18 cellular contexts compared by ENCODE assay signal in the genomic region with DNA sequence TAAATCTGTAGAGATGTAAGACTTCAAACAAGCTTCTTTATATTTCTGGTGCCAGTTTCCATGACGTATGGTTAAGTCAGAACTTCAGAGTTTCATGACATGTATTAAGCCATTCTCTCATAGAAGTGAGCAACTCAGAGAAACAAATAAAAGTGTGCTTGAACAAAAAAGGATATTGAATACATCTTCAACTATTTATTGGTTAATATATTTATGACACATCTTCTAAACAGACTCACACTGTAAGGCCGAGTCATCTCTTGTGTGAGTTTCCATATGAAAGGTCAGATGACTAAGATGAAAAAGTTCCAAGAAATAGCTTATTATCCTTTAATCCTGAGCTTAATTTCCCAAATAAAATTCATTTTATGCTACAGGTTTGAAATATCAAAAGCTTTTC.
DNase-seq lines count a peak whose midpoint lies in the region; ATAC-seq, FAIRE-seq and TF ChIP-seq lines count a peak whose summit lies in the region.
"Had no signal": no experiment of that assay in that cellular context is flagged by ENCODE, and none has a peak within 500 bp of the region (broad histone marks: within the 10 kb centered on the region; RNA-seq: fewer than 3 reads in every experiment).

No MANE protein-coding gene starts in this region.

- 0 out of 2 replicates have a peak, but pooled peaks cover 2% of the 10 kb centered on the region for H3K9me1 ChIP-seq in IMR-90 (ENCODE audit: insufficient read depth, low read length)

- H4K91ac ChIP-seq in IMR-90 (ENCODE audit: insufficient read depth, low read depth, low read length): no peak overlapping the region

- no peak overlapping the region for H2BK120ac ChIP-seq in IMR-90 (ENCODE audit: low read depth, low read length)

- H3K4me1 ChIP-seq in IMR-90 (ENCODE audit: control insufficient read depth, insufficient read depth, low read length): peaks cover 3% of the 10 kb centered on the region; the same call in 1 of the 2 replicates

- FAIRE-seq in bronchial epithelial cell (lab: Jason Lieb, UNC): no peak
- FAIRE-seq: H1, HTR-8/SVneo had no signal

- POLR2A ChIA-PET in IMR-90 (lab: Charles Lee; ENCODE audit: unreplicated experiment) (interaction anchor here (0.5 kb wide), 1 partner anchor 61 kb away, joined by 3 read pairs; no protein-coding TSS in a partner anchor), WTC11 (lab: Charles Lee) (no interaction called here)

- H3K27me3 Mint-ChIP-seq in WTC11 (ENCODE audit: low read depth) (no peaks in the 10 kb centered on the region), CD14-positive monocyte (ENCODE audit: low read depth in 3 of 3) (no peaks in the 10 kb centered on the region)
- H3K27me3 Mint-ChIP-seq: activated CD4-positive, alpha-beta memory T cell treated with anti-CD3 and anti-CD28 coated beads for 36 hours; activated T-cell treated with anti-CD3 and anti-CD28 coated beads, Interleukin-2, amount 50 U/mL, for 24 hours; B cell had no signal

- intact Hi-C loops in IMR-90 (cut with micrococcal nuclease) (no loop called here), CD14-positive monocyte (cut with micrococcal nuclease) (no loop called here)

- no TSS peak for BruUV-seq in IMR-90 (replicated peaks; lab: Mats Ljungman, UMichigan)

- no peak overlapping the region for H4K8ac ChIP-seq in IMR-90 (ENCODE audit: low read depth in 2 of 2, low read length in 2 of 2)

- CTCF ChIA-PET in IMR-90 (lab: Yijun Ruan, JAX) (no interaction called here), WTC11 (lab: Charles Lee) (no interaction called here)

- peak overlapping the region; percentile 45; the same call in 1 of the 2 replicates for H3K4me2 ChIP-seq in IMR-90 (ENCODE audit: low read depth, low read length)

- H2BK15ac ChIP-seq in IMR-90 (ENCODE audit: low read depth, low read length): no peak overlapping the region

- no peak overlapping the region for H3K23ac ChIP-seq in IMR-90 (ENCODE audit: low read depth, low read length)

- H3K9me3 ChIP-seq in IMR-90 (ENCODE audit: control insufficient read depth, insufficient read depth, low read length): no peaks in the 10 kb centered on the region

- H3K4me3 Mint-ChIP-seq in WTC11 (no peak overlapping the region), CD14-positive monocyte (no peak overlapping the region)
- H3K4me3 Mint-ChIP-seq: activated CD4-positive, alpha-beta memory T cell treated with anti-CD3 and anti-CD28 coated beads for 36 hours; activated T-cell treated with anti-CD3 and anti-CD28 coated beads, Interleukin-2, amount 50 U/mL, for 24 hours; B cell had no signal

- no peak overlapping the region for H4K5ac ChIP-seq in IMR-90 (ENCODE audit: low read depth, low read length)

- H3K4me3 ChIP-seq in IMR-90 (ENCODE audit: insufficient read depth, low read depth, low read length) (no peak overlapping the region), bronchial epithelial cell (ENCODE audit: low read depth, low read length) (no peak overlapping the region)

- no peaks in the 10 kb centered on the region for H3K79me1 ChIP-seq in IMR-90 (ENCODE audit: low read depth in 1 of 2, low read length in 2 of 2)

- no peaks in the 10 kb centered on the region for H3K36me3 ChIP-seq in IMR-90 (ENCODE audit: control insufficient read depth, insufficient read depth, low read length)
- no peaks in the 10 kb centered on the region for H3K36me3 ChIP-seq in bronchial epithelial cell (ENCODE audit: control insufficient read depth, insufficient read depth, low read length)

- H3K56ac ChIP-seq in IMR-90 (ENCODE audit: extremely low read depth, insufficient read depth, low read length): no peak overlapping the region

- no peak overlapping the region for H3K4ac ChIP-seq in IMR-90 (ENCODE audit: low read depth, low read length)

- H2BK5ac ChIP-seq in IMR-90 (ENCODE audit: low read depth, low read length, poor library complexity, severe bottlenecking): no peak overlapping the region

- no peak for TF ChIP-seq POLR2A in IMR-90 (IDR thresholded peaks at IDR 0.05; ENCODE audit: low read depth, low read length)

- no peak overlapping the region for H3K27ac ChIP-seq in IMR-90 (ENCODE audit: insufficient read depth, low read length)

- H3K9ac ChIP-seq in IMR-90 (ENCODE audit: low read depth, low read length): no peak overlapping the region

- DNase-seq in AG20443 (ENCODE audit: low spot score): peak; percentile 27
- DNase-seq in IMR-90: peak; percentile 84
- peak; percentile 84 for DNase-seq in bronchial epithelial cell (ENCODE audit: low read depth)
- peak; percentile 2 for DNase-seq in hepatic stellate cell (ENCODE audit: low spot score)
- no peak for DNase-seq in effector CD8-positive, alpha-beta T cell (lab: John Stamatoyannopoulos, UW)
- no peak for DNase-seq in WTC11 (ENCODE audit: low spot score)
- DNase-seq in CD14-positive monocyte (ENCODE audit: low spot score): no peak
- DNase-seq: activated CD4-positive, alpha-beta memory T cell treated with anti-CD3 and anti-CD28 coated beads for 36 hours; activated T-cell treated with anti-CD3 and anti-CD28 coated beads, Interleukin-2, amount 50 U/mL, for 24 hours; NCI-H187 treated with DMSO at 0.1 percent for 48 hours; NCI-H526; nucleus accumbens; stimulated activated CD4-positive, alpha-beta T cell treated with anti-CD3 and anti-CD28 coated beads, Interleukin-2, amount 100 ng/mL, for 48 hours had no signal

- H3K14ac ChIP-seq in IMR-90 (replicated peaks; ENCODE audit: low read depth, low read length): no peak overlapping the region

- no peaks in the 10 kb centered on the region for H4K20me1 ChIP-seq in IMR-90 (ENCODE audit: insufficient read depth, low read length)

- ATAC-seq in IMR-90 (ENCODE audit: low read depth) (peak; percentile 54), WTC11 (no peak), HG02981 (IDR thresholded peaks at IDR 0.05; ENCODE audit: unreplicated experiment) (no peak)
- ATAC-seq: sciatic nerve had no signal

- no CpG with 5 or more reads among the region's 2 CpGs for WGBS in IMR-90 (ENCODE audit: extremely low coverage in 2 of 2, insufficient read length in 1 of 2), 2 experiments

- in situ Hi-C loops in IMR-90 (cut with MboI; ENCODE audit: low sequenced_read_pairs): no loop called here

- peak overlapping the region; percentile 16; the same call in 1 of the 2 replicates for H3K18ac ChIP-seq in IMR-90 (ENCODE audit: low read depth, low read length)

- H2AK9ac ChIP-seq in IMR-90 (replicated peaks; ENCODE audit: low read depth, low read length, poor library complexity): no peak overlapping the region

- peaks cover 13% of the 10 kb centered on the region for H3K4me1 Mint-ChIP-seq in WTC11
- no peaks in the 10 kb centered on the region for H3K4me1 Mint-ChIP-seq in CD14-positive monocyte
- H3K4me1 Mint-ChIP-seq: B cell had no signal

- no peak for TF ChIP-seq RAD21 in IMR-90 (IDR thresholded peaks at IDR 0.05; ENCODE audit: low read length)

- no peak overlapping the region for H2BK20ac ChIP-seq in IMR-90 (ENCODE audit: low read depth, low read length)

- H3K36me3 Mint-ChIP-seq in WTC11: no peaks in the 10 kb centered on the region
- H3K36me3 Mint-ChIP-seq in CD14-positive monocyte: no peaks in the 10 kb centered on the region
- H3K36me3 Mint-ChIP-seq: activated CD4-positive, alpha-beta memory T cell treated with anti-CD3 and anti-CD28 coated beads for 36 hours had no signal

- dilution Hi-C loops in IMR-90 (cut with HindIII; ENCODE audit: low sequenced_read_pairs, unreplicated experiment): no loop called here

- no peak overlapping the region for H2AK5ac ChIP-seq in IMR-90 (ENCODE audit: low read depth, low read length)

- H3K27ac Mint-ChIP-seq in WTC11: no peak overlapping the region
- no peak overlapping the region for H3K27ac Mint-ChIP-seq in CD14-positive monocyte
- H3K27ac Mint-ChIP-seq: activated CD4-positive, alpha-beta memory T cell treated with anti-CD3 and anti-CD28 coated beads for 36 hours; activated T-cell treated with anti-CD3 and anti-CD28 coated beads, Interleukin-2, amount 50 U/mL, for 24 hours; B cell had no signal

- H3K9me3 Mint-ChIP-seq in WTC11 (no peaks in the 10 kb centered on the region), CD14-positive monocyte (peaks cover 0 to 4% (median 0%) of the 10 kb centered on the region in 7 donors)
- H3K9me3 Mint-ChIP-seq: activated CD4-positive, alpha-beta memory T cell treated with anti-CD3 and anti-CD28 coated beads for 36 hours; activated T-cell treated with anti-CD3 and anti-CD28 coated beads, Interleukin-2, amount 50 U/mL, for 24 hours had no signal

- TF ChIP-seq CTCF in IMR-90 (conservative IDR thresholded peaks at IDR 0.05; ENCODE audit: low read depth, low read length) (no peak), bronchial epithelial cell (IDR thresholded peaks at IDR 0.05; ENCODE audit: insufficient read depth, low read length, severe bottlenecking) (no peak), WTC11 (IDR thresholded peaks at IDR 0.05) (no peak), CD14-positive monocyte (IDR thresholded peaks at IDR 0.05) (no peak)

- H2AFZ ChIP-seq in IMR-90 (replicated peaks; ENCODE audit: low read length, poor library complexity): no peak overlapping the region

- H3K27me3 ChIP-seq in IMR-90 (ENCODE audit: control insufficient read depth, insufficient read depth, low read length) (no peaks in the 10 kb centered on the region), bronchial epithelial cell (ENCODE audit: control insufficient read depth, insufficient read depth, low read length) (no peaks in the 10 kb centered on the region)

TF ChIP-seq in IMR-90, 13 proteins besides CTCF, POLR2A, EP300 and RAD21 (continues in another document):
- TF ChIP-seq FOS (IDR thresholded peaks at IDR 0.05; ENCODE audit: low read depth, low read length): peak; percentile 44; the same call in 1 of the 2 replicates
- TF ChIP-seq CHD1 (IDR thresholded peaks at IDR 0.05; ENCODE audit: low read depth, low read length): no peak
- no peak for TF ChIP-seq BHLHE40 (IDR thresholded peaks at IDR 0.05; ENCODE audit: low read depth, low read length)
- TF ChIP-seq CEBPB (IDR thresholded peaks at IDR 0.05; ENCODE audit: low read depth, low read length): 0 out of 2 replicates have a peak, but pooled peaks have one; percentile 1
- TF ChIP-seq MAFK (IDR thresholded peaks at IDR 0.05; ENCODE audit: low read depth, low read length): no peak

TF ChIP-seq in WTC11, 78 proteins besides CTCF, POLR2A, EP300 and RAD21:
- TF ChIP-seq ZBTB21 (CRISPR knock-in tag; IDR thresholded peaks at IDR 0.05; ENCODE audit: borderline replicate concordance) (no peak), SP1 (CRISPR knock-in tag; conservative IDR thresholded peaks at IDR 0.05) (no peak)
TF ChIP-seq in WTC11: peak in this region for 0.

Comparison
In these comparisons a context has a peak if more than half of its experiments do, and no peak if none do; other contexts are left out.
1. DNase-seq: peak in AG20443 (single experiment), IMR-90 (single experiment), bronchial epithelial cell (single experiment) and hepatic stellate cell (single experiment); none in effector CD8-positive, alpha-beta T cell (single experiment), WTC11 (single experiment) and CD14-positive monocyte (single experiment).